In genomic region chr7:155590215-155591023, GRCh38 we compare ENCODE assay signal across 9 cellular contexts. TPM values are rescaled to one million over a fixed set of nuclear protein-coding genes. Genes with fewer than 3 reads are reported as not detected.
DNase-seq lines count a peak whose midpoint lies in the region; ATAC-seq and TF ChIP-seq lines count a peak whose summit lies in the region.
"Had no signal": no experiment of that assay in that cellular context is flagged by ENCODE, and none has a peak within 500 bp of the region (broad histone marks: within the 10 kb centered on the region; RNA-seq: fewer than 3 reads in every experiment).

No MANE protein-coding gene starts in this region.

- in situ Hi-C loops in GM13977 (cut with MboI; ENCODE audit: low pct_unique_long_range_greater_than_20kb, low sequenced_read_pairs, unreplicated experiment): no loop called here

- no peak for TF ChIP-seq EP300 in esophagus muscularis mucosa (IDR thresholded peaks at IDR 0.05)

- WGBS in right cardiac atrium: 71% methylated on average over 20 of the region's 20 CpGs
- WGBS in esophagus muscularis mucosa: 69% methylated on average over 11 of the region's 20 CpGs

- TF ChIP-seq CTCF in ascending aorta (IDR thresholded peaks at IDR 0.05): no peak
- TF ChIP-seq CTCF in GM13977 (IDR thresholded peaks at IDR 0.05; ENCODE audit: extremely low read depth, insufficient read depth, missing control alignments): no peak
- no peak for TF ChIP-seq CTCF in esophagus muscularis mucosa (IDR thresholded peaks at IDR 0.05)

- H3K4me1 ChIP-seq in right cardiac atrium (ENCODE audit: control insufficient read depth, insufficient read depth, low read length): no peaks in the 10 kb centered on the region
- H3K4me1 ChIP-seq in ascending aorta: no peaks in the 10 kb centered on the region
- peaks cover 0 to under 1% (median 0%) of the 10 kb centered on the region in 4 donors for H3K4me1 ChIP-seq in esophagus muscularis mucosa

- no peaks in the 10 kb centered on the region for H3K36me3 ChIP-seq in ascending aorta
- no peaks in the 10 kb centered on the region for H3K36me3 ChIP-seq in esophagus muscularis mucosa
- H3K36me3 ChIP-seq: suprapubic skin had no signal

- DNase-seq in COLO668 (lab: John Stamatoyannopoulos, UW; ENCODE audit: unreplicated experiment): peak; percentile 54
- DNase-seq in HK-2 (ENCODE audit: unreplicated experiment): peak; percentile 50
- peak; percentile 87 for DNase-seq in SIG-M5 treated with dmso at 0.1 percent for 504 hours (lab: John Stamatoyannopoulos, UW; ENCODE audit: unreplicated experiment)
- peak; percentile 34 to 70 (median 69) for DNase-seq in right cardiac atrium
- no peak for DNase-seq in ascending aorta (ENCODE audit: low spot score in 2 of 2)
- no peak for DNase-seq in GM13977 (ENCODE audit: low spot score)
- no peak for DNase-seq in esophagus muscularis mucosa (ENCODE audit: extremely low spot score)

- H3K9me3 ChIP-seq in right cardiac atrium (ENCODE audit: control insufficient read depth, low read length) (no peaks in the 10 kb centered on the region), ascending aorta (no peaks in the 10 kb centered on the region), esophagus muscularis mucosa (no peaks in the 10 kb centered on the region)
- H3K9me3 ChIP-seq: suprapubic skin had no signal

- intact Hi-C loops in right cardiac atrium (cut with DNase I) (loop anchor here in 2 of 4 donors (10.0 kb wide), 2 partner anchors 144 to 174 kb away; no protein-coding TSS in a partner anchor), ascending aorta (cut with DNase I) (no loop called here), esophagus muscularis mucosa (cut with DNase I) (no loop called here)

- no peak for TF ChIP-seq POLR2A in esophagus muscularis mucosa (IDR thresholded peaks at IDR 0.05; ENCODE audit: low read depth)

- no peak overlapping the region for H3K4me3 ChIP-seq in right cardiac atrium (ENCODE audit: low read length)
- H3K4me3 ChIP-seq in ascending aorta: no peak overlapping the region
- H3K4me3 ChIP-seq in esophagus muscularis mucosa: no peak overlapping the region
- H3K4me3 ChIP-seq: suprapubic skin had no signal

- H3K27me3 ChIP-seq in right cardiac atrium (ENCODE audit: control insufficient read depth, insufficient read depth) (no peaks in the 10 kb centered on the region), ascending aorta (no peaks in the 10 kb centered on the region), esophagus muscularis mucosa (peaks cover 0 to 82% (median 0%) of the 10 kb centered on the region in 4 donors)

- ATAC-seq in right cardiac atrium: peak; percentile 44 to 48
- no peak for ATAC-seq in HG03565 (IDR thresholded peaks at IDR 0.05; ENCODE audit: unreplicated experiment)

- H3K27ac ChIP-seq in right cardiac atrium (ENCODE audit: low read length): no peak overlapping the region
- no peak overlapping the region for H3K27ac ChIP-seq in ascending aorta
- no peak overlapping the region for H3K27ac ChIP-seq in esophagus muscularis mucosa (replicated peaks in 1 of 4)
- H3K27ac ChIP-seq: suprapubic skin had no signal

RNA-seq across cellular contexts. Expression of gene CNPY1, which starts 44.1 kb away (rescaled TPM):
- total RNA-seq in right cardiac atrium (not detected), ascending aorta (not detected), esophagus muscularis mucosa (not detected)
- polyA plus RNA-seq in right cardiac atrium: not detected
- total RNA-seq: suprapubic skin had no signal

RNA-seq across cellular contexts. Expression of gene RBM33, which starts 54.0 kb away (rescaled TPM):
- total RNA-seq in right cardiac atrium (10 to 100 TPM; 36.2 to 39.1 (median 38.2) TPM), ascending aorta (44.2 TPM), esophagus muscularis mucosa (10 to 100 TPM; 27.0 to 34.5 (median 32.6) TPM)
- 16.6 TPM for polyA plus RNA-seq in right cardiac atrium

Comparison
In these comparisons a context has a peak if more than half of its experiments do, and no peak if none do; other contexts are left out.
1. DNase-seq: peak in COLO668 (single experiment), HK-2 (single experiment), SIG-M5 treated with dmso at 0.1 percent for 504 hours (single experiment) and right cardiac atrium (3 of 3); none in ascending aorta (0 of 2), GM13977 (single experiment) and esophagus muscularis mucosa (single experiment).